Comparison of ENCODE assay signal across 1 cellular context in the genomic region with DNA sequence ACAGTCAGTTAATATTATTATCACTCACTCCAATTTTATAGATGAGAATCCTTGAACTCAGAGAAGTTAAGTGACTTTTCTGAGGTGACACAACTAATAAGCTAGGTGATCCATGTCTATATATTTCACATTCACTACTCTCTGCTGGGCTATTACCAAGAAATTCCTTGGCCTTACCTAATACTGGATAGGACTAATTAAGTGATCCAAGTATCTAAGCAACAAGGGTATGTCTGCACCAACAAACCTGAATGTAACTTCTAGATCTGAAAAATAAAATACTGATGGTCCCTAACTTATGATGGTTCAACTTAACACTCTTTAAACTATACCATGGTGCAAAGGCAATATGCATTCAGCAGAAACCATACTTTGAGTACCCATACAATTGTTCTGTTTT.
TF ChIP-seq lines count a peak whose summit lies in the region.

No MANE protein-coding gene starts in this region.

TF ChIP-seq in HCT116, 20 proteins besides CTCF, POLR2A, EP300 and RAD21:
- no peak for TF ChIP-seq ELF1 (IDR thresholded peaks at IDR 0.05; ENCODE audit: borderline replicate concordance, low read depth)
- TF ChIP-seq ZNF274 (IDR thresholded peaks at IDR 0.05; ENCODE audit: low read depth, low read length), result no peak
- no peak for TF ChIP-seq FOSL1 (IDR thresholded peaks at IDR 0.05; ENCODE audit: low read depth)
- no peak for TF ChIP-seq CBX3 (IDR thresholded peaks at IDR 0.05; ENCODE audit: low read depth)
- TF ChIP-seq EZH2phosphoT487 (IDR thresholded peaks at IDR 0.05; ENCODE audit: borderline replicate concordance), result no peak
- no peak for TF ChIP-seq EZH2 (IDR thresholded peaks at IDR 0.05)
- no peak for TF ChIP-seq YY1 (IDR thresholded peaks at IDR 0.05; ENCODE audit: extremely low read depth, insufficient replicate concordance, low read depth, low read length)
- no peak for TF ChIP-seq TCF7L2 (IDR thresholded peaks at IDR 0.05; ENCODE audit: borderline replicate concordance, extremely low read depth, insufficient read depth, insufficient read length)
- TF ChIP-seq SIN3A (IDR thresholded peaks at IDR 0.05; ENCODE audit: low read depth), result no peak
- TF ChIP-seq POLR2AphosphoS5 (IDR thresholded peaks at IDR 0.05; ENCODE audit: low read depth, low read length), result no peak
- TF ChIP-seq, protein P1, sequence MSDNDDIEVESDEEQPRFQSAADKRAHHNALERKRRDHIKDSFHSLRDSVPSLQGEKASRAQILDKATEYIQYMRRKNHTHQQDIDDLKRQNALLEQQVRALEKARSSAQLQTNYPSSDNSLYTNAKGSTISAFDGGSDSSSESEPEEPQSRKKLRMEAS (IDR thresholded peaks at IDR 0.05), result no peak
- TF ChIP-seq, protein P2, sequence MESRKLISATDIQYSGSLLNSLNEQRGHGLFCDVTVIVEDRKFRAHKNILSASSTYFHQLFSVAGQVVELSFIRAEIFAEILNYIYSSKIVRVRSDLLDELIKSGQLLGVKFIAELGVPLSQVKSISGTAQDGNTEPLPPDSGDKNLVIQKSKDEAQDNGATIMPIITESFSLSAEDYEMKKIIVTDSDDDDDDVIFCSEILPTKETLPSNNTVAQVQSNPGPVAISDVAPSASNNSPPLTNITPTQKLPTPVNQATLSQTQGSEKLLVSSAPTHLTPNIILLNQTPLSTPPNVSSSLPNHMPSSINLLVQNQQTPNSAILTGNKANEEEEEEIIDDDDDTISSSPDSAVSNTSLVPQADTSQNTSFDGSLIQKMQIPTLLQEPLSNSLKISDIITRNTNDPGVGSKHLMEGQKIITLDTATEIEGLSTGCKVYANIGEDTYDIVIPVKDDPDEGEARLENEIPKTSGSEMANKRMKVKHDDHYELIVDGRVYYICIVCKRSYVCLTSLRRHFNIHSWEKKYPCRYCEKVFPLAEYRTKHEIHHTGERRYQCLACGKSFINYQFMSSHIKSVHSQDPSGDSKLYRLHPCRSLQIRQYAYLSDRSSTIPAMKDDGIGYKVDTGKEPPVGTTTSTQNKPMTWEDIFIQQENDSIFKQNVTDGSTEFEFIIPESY (IDR thresholded peaks at IDR 0.05; ENCODE audit: extremely low read depth, insufficient replicate concordance, low read length), result no peak
- TF ChIP-seq SRF (IDR thresholded peaks at IDR 0.05; ENCODE audit: low read depth), result no peak
- TF ChIP-seq, protein P3, sequence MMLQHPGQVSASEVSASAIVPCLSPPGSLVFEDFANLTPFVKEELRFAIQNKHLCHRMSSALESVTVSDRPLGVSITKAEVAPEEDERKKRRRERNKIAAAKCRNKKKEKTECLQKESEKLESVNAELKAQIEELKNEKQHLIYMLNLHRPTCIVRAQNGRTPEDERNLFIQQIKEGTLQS (IDR thresholded peaks at IDR 0.05), result no peak
- TF ChIP-seq SP1 (IDR thresholded peaks at IDR 0.05; ENCODE audit: low read depth), result no peak
- TF ChIP-seq CEBPB (IDR thresholded peaks at IDR 0.05; ENCODE audit: low read depth), result no peak
